ENCODE assay signal across 16 cellular contexts in the genomic region with DNA sequence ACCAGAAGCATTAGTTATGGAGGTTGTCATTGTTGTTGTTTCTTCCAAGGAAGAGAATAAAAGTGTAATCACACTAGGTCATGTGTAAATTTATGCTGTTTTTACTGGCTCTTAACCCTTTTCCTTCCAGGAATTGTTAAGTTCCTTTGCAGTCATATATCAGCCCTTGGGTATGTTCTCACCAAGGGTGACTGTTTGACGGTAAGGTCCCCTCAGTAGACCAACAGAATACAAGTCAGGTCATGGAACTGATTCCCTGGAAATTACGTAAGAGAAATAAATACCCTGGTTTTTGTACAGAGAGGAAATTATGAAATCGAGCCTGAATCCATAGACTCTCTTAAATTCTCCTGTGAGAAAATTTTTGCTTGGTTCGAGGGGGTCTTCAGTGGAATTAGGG. TPM values are rescaled to one million over a fixed set of nuclear protein-coding genes. Genes with fewer than 3 reads are reported as not detected.
DNase-seq lines count a peak whose midpoint lies in the region; ATAC-seq, FAIRE-seq and TF ChIP-seq lines count a peak whose summit lies in the region.
"Had no signal": no experiment of that assay in that cellular context is flagged by ENCODE, and none has a peak within 500 bp of the region (broad histone marks: within the 10 kb centered on the region; RNA-seq: fewer than 3 reads in every experiment).

No MANE protein-coding gene starts in this region.

- no peak overlapping the region for H2BK15ac ChIP-seq in mesenchymal stem cell (ENCODE audit: low read depth, poor library complexity, severe bottlenecking)

- H3K27me3 ChIP-seq in right cardiac atrium (ENCODE audit: control insufficient read depth, insufficient read depth) (no peaks in the 10 kb centered on the region), right atrium auricular region (no peaks in the 10 kb centered on the region), neural progenitor cell (no peaks in the 10 kb centered on the region), mesenchymal stem cell (ENCODE audit: control insufficient read depth in 1 of 2, insufficient read depth in 1 of 2, low read length in 2 of 2) (no peaks in the 10 kb centered on the region)
- H3K27me3 ChIP-seq: BLaER1 treated with 17β-estradiol and CSF1 and Interleukin-3, amounts not matched to agents 10 nM and 100 nM had no signal

- H3K9me3 Mint-ChIP-seq in neural progenitor cell, result no peaks in the 10 kb centered on the region

- H3K27ac ChIP-seq in right cardiac atrium (ENCODE audit: low read length) (no peak overlapping the region), right atrium auricular region (no peak overlapping the region), neural progenitor cell (no peak overlapping the region), mesenchymal stem cell (ENCODE audit: low read length, poor library complexity, severe bottlenecking) (no peak overlapping the region)
- H3K27ac ChIP-seq: BLaER1 treated with 17β-estradiol and CSF1 and Interleukin-3, amounts not matched to agents 10 nM and 100 nM; GM23248 had no signal

- H3K27me3 Mint-ChIP-seq in neural progenitor cell (ENCODE audit: insufficient read depth, low read depth), result peaks cover 1% of the 10 kb centered on the region

- no peak overlapping the region for H3K23ac ChIP-seq in mesenchymal stem cell (ENCODE audit: low read length in 2 of 2)

- no peaks in the 10 kb centered on the region for H3K36me3 Mint-ChIP-seq in neural progenitor cell

- no peaks in the 10 kb centered on the region for H3K79me1 ChIP-seq in mesenchymal stem cell (replicated peaks; ENCODE audit: low read length, poor library complexity, severe bottlenecking)

- no peaks in the 10 kb centered on the region for H3K9me3 ChIP-seq in right cardiac atrium (ENCODE audit: control insufficient read depth, low read length)
- H3K9me3 ChIP-seq in right atrium auricular region, result no peaks in the 10 kb centered on the region
- H3K9me3 ChIP-seq in neural progenitor cell (ENCODE audit: low read depth), result no peaks in the 10 kb centered on the region
- H3K9me3 ChIP-seq in mesenchymal stem cell (ENCODE audit: control insufficient read depth, low read length), result no peaks in the 10 kb centered on the region
- H3K9me3 ChIP-seq: BLaER1 treated with 17β-estradiol and CSF1 and Interleukin-3, amounts not matched to agents 10 nM and 100 nM had no signal

- no peak overlapping the region for H3K14ac ChIP-seq in mesenchymal stem cell (ENCODE audit: low read length in 2 of 2)

- H3K4me3 ChIP-seq in right cardiac atrium (ENCODE audit: low read length) (no peak overlapping the region), right atrium auricular region (no peak overlapping the region), neural progenitor cell (no peak overlapping the region), mesenchymal stem cell (ENCODE audit: insufficient read depth in 1 of 2, low read depth in 1 of 2, low read length in 2 of 2) (no peak overlapping the region)
- H3K4me3 ChIP-seq: BLaER1 treated with 17β-estradiol and CSF1 and Interleukin-3, amounts not matched to agents 10 nM and 100 nM; GM23248 had no signal

- no peaks in the 10 kb centered on the region for H3K79me2 ChIP-seq in neural progenitor cell (ENCODE audit: low read depth)

- no peak overlapping the region for H2BK120ac ChIP-seq in mesenchymal stem cell (ENCODE audit: low read depth, low read length)

- no peaks in the 10 kb centered on the region for H3F3A ChIP-seq in neural progenitor cell (ENCODE audit: low read depth)

- no peak overlapping the region for H3K4me3 Mint-ChIP-seq in neural progenitor cell

- H3K36me3 ChIP-seq in right atrium auricular region, result no peaks in the 10 kb centered on the region
- no peaks in the 10 kb centered on the region for H3K36me3 ChIP-seq in neural progenitor cell
- H3K36me3 ChIP-seq in mesenchymal stem cell (ENCODE audit: control insufficient read depth in 1 of 2, insufficient read depth in 2 of 2, low read depth in 1 of 2, low read length in 2 of 2), result no peaks in the 10 kb centered on the region
- H3K36me3 ChIP-seq: BLaER1 treated with 17β-estradiol and CSF1 and Interleukin-3, amounts not matched to agents 10 nM and 100 nM had no signal

- no peaks in the 10 kb centered on the region for H4K20me1 ChIP-seq in neural progenitor cell (ENCODE audit: low read depth)
- H4K20me1 ChIP-seq: BLaER1 treated with 17β-estradiol and CSF1 and Interleukin-3, amounts not matched to agents 10 nM and 100 nM had no signal

- TF ChIP-seq CTCF in right atrium auricular region (IDR thresholded peaks at IDR 0.05), result no peak
- TF ChIP-seq CTCF in neural progenitor cell (IDR thresholded peaks at IDR 0.05), result no peak

- H3K4me2 ChIP-seq in neural progenitor cell (no peak overlapping the region), mesenchymal stem cell (ENCODE audit: low read length, poor library complexity, severe bottlenecking) (no peak overlapping the region)
- H3K4me2 ChIP-seq: BLaER1 treated with 17β-estradiol and CSF1 and Interleukin-3, amounts not matched to agents 10 nM and 100 nM had no signal

- H2BK12ac ChIP-seq in mesenchymal stem cell (ENCODE audit: low read length in 2 of 2), result no peak overlapping the region

- peak; percentile 80 to 98 for ATAC-seq in right cardiac atrium
- no peak for ATAC-seq in HG03378 (IDR thresholded peaks at IDR 0.05; ENCODE audit: unreplicated experiment)

- DNase-seq in right cardiac atrium (no peak), right atrium auricular region (ENCODE audit: low spot score) (no peak), fibroblast of peridontal ligament (ENCODE audit: extremely low read depth) (peak; percentile 21), neural progenitor cell (ENCODE audit: low spot score) (no peak), urothelium cell line (ENCODE audit: low spot score) (no peak), mesenchymal stem cell (no peak)
- no peak for DNase-seq in stimulated activated CD4-positive, alpha-beta T cell treated with anti-CD3 and anti-CD28 coated beads, Interleukin-4, amount 100 ng/mL, for 1 hour
- DNase-seq: DND-41, GM23248, NCI-H1930, NCI-H774, RPMI8226 had no signal

- no peak overlapping the region for H4K8ac ChIP-seq in mesenchymal stem cell (ENCODE audit: low read length)

- no peak overlapping the region for H2AK5ac ChIP-seq in mesenchymal stem cell (ENCODE audit: low read length, severe bottlenecking)

- no peak overlapping the region for H3K27ac Mint-ChIP-seq in neural progenitor cell

- no peak overlapping the region for H3K18ac ChIP-seq in mesenchymal stem cell (ENCODE audit: low read depth in 1 of 2, low read length in 2 of 2)

- H3K4me1 ChIP-seq in right cardiac atrium (ENCODE audit: control insufficient read depth, insufficient read depth, low read length) (no peaks in the 10 kb centered on the region), right atrium auricular region (no peaks in the 10 kb centered on the region), neural progenitor cell (no peaks in the 10 kb centered on the region), mesenchymal stem cell (ENCODE audit: control insufficient read depth, insufficient read depth, low read depth, low read length) (no peaks in the 10 kb centered on the region)
- H3K4me1 ChIP-seq: BLaER1 treated with 17β-estradiol and CSF1 and Interleukin-3, amounts not matched to agents 10 nM and 100 nM had no signal

- intact Hi-C loops in right cardiac atrium (cut with DNase I), result no loop called here

- 63% methylated on average over 4 of the region's 4 CpGs for WGBS in right cardiac atrium
- 93% methylated on average over 4 of the region's 4 CpGs for WGBS in mesenchymal stem cell

- peak; percentile 20 for FAIRE-seq in urothelium cell line (lab: Jason Lieb, UNC)
- FAIRE-seq: G401.6 had no signal

- H2AFZ ChIP-seq in neural progenitor cell (replicated peaks), result peak overlapping the region; percentile 10
- H2AFZ ChIP-seq in mesenchymal stem cell (ENCODE audit: low read depth, low read length), result no peak overlapping the region
- H2AFZ ChIP-seq: GM23248 had no signal

- H3K9ac ChIP-seq in neural progenitor cell (no peak overlapping the region), mesenchymal stem cell (ENCODE audit: low read length) (no peak overlapping the region)
- H3K9ac ChIP-seq: BLaER1 treated with 17β-estradiol and CSF1 and Interleukin-3, amounts not matched to agents 10 nM and 100 nM; GM23248 had no signal

- no peak overlapping the region for H4K91ac ChIP-seq in mesenchymal stem cell (ENCODE audit: low read length)

- no peak overlapping the region for H3K4ac ChIP-seq in mesenchymal stem cell (ENCODE audit: low read depth in 1 of 2, low read length in 2 of 2)

- peaks cover 5% of the 10 kb centered on the region for H3K4me1 Mint-ChIP-seq in neural progenitor cell

- no peak overlapping the region for H2BK5ac ChIP-seq in mesenchymal stem cell (ENCODE audit: low read depth, low read length, poor library complexity, severe bottlenecking)

RNA-seq across cellular contexts. Expression of a gene that starts 11.2 kb away (rescaled TPM):
- total RNA-seq in right cardiac atrium, result 10 to 100 TPM in 1 of 4 donors, 1 to 10 TPM in 3; 6.7 to 11.3 (median 8.6) TPM
- 2.3 TPM for polyA plus RNA-seq in right cardiac atrium
- 10 to 100 TPM in 1 of 2 donors, 1 to 10 TPM in 1; 7.2 to 10.7 TPM for total RNA-seq in right atrium auricular region
- total RNA-seq in neural progenitor cell (ENCODE audit: low replicate concordance), result 0.62 and 1.1 TPM in 2 replicates
- 1.5 TPM for polyA plus RNA-seq in mesenchymal stem cell (2013, experiment 1 of 2)
- polyA plus RNA-seq in mesenchymal stem cell (2013, experiment 2 of 2), result 1.6 TPM
- total RNA-seq: A172 had no signal
